Comparison of ENCODE assay signal across 11 cellular contexts in the genomic region with DNA sequence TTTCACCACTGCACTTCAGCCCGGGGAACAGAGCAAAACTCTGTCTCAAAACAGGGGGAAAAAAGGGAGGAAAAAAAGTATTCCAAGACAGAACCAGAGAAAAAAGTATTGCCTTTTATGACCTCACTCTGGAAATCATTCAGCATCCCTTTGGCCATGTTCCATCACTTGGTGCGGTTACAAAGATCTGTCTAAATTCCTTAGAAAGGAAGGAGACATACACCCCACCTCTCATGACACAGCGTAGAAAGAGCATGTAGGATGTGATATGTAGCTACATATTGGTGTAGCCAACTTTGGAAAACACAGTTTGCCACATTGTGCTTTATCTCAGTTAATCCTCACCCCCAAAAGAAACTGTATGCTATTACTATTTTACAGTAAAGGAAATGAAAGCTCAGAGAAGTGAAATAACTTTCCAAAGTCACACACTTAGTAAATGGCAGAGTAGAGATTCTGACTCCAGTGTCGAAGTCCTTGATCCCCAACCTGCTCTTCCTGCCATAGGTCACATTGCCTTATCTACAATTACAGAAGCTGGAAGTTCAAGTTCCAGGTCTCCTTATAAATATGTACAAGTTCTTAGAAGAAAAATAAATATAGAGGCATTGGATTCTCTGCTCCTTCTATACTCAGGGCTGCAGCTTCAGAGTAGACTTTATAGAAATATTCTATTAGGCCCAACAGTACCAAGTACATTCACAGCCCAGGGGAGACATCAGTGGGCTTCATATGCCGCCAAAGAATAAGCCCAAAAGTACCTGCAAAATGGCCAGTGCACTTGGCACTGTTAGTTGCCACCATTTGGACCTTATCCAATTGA.
DNase-seq lines count a peak whose midpoint lies in the region; ATAC-seq and TF ChIP-seq lines count a peak whose summit lies in the region.
"Had no signal": no experiment of that assay in that cellular context is flagged by ENCODE, and none has a peak within 500 bp of the region (broad histone marks: within the 10 kb centered on the region; RNA-seq: fewer than 3 reads in every experiment).

No MANE protein-coding gene starts in this region.

- intact Hi-C loops in esophagus muscularis mucosa (cut with DNase I), result no loop called here

- peaks cover 12% of the 10 kb centered on the region for H3K27me3 Mint-ChIP-seq in osteocyte (ENCODE audit: unreplicated experiment)

- no peaks in the 10 kb centered on the region for H3K36me3 Mint-ChIP-seq in osteocyte (ENCODE audit: unreplicated experiment)

- no peaks in the 10 kb centered on the region for H3K9me3 Mint-ChIP-seq in osteocyte (ENCODE audit: unreplicated experiment)

- TF ChIP-seq EP300 in esophagus muscularis mucosa (IDR thresholded peaks at IDR 0.05), result no peak

- no peaks in the 10 kb centered on the region for H3K4me1 Mint-ChIP-seq in osteocyte (ENCODE audit: unreplicated experiment)

- no peak for TF ChIP-seq POLR2A in esophagus muscularis mucosa (IDR thresholded peaks at IDR 0.05; ENCODE audit: low read depth)

- DNase-seq in esophagus muscularis mucosa (ENCODE audit: extremely low spot score) (no peak), SHP77 treated with DMSO at 0.1 percent for 48 hours (lab: John Stamatoyannopoulos, UW) (no peak), osteocyte (ENCODE audit: extremely low spot score, unreplicated experiment) (no peak), NCI-H2171 treated with DMSO at 0.1 percent for 48 hours (lab: John Stamatoyannopoulos, UW) (no peak)
- DNase-seq: cortex of kidney had no signal

- H3K4me3 ChIP-seq in esophagus muscularis mucosa (no peak overlapping the region), neutrophil (ENCODE audit: low read depth in 1 of 2, low read length in 1 of 2) (no peak overlapping the region)
- H3K4me3 ChIP-seq: BLaER1 treated with 17β-estradiol and CSF1 and Interleukin-3, amounts not matched to agents 10 nM and 100 nM; skin epidermis had no signal

- H3K36me3 ChIP-seq in esophagus muscularis mucosa (no peaks in the 10 kb centered on the region), neutrophil (no peaks in the 10 kb centered on the region)
- H3K36me3 ChIP-seq: BLaER1 treated with 17β-estradiol and CSF1 and Interleukin-3, amounts not matched to agents 10 nM and 100 nM had no signal

- peak overlapping the region; percentile 28 to 61 (median 47) for H3K27ac ChIP-seq in esophagus muscularis mucosa (replicated peaks in 1 of 4)
- no peak overlapping the region for H3K27ac ChIP-seq in neutrophil

- H3K4me1 ChIP-seq in esophagus muscularis mucosa (peaks cover 9 to 17% (median 15%) of the 10 kb centered on the region in 4 donors), neutrophil (ENCODE audit: control insufficient read depth in 1 of 2, insufficient read depth in 1 of 2, low read depth in 1 of 2, low read length in 1 of 2) (peaks cover 6 to 9% of the 10 kb centered on the region in 2 experiments)

- ATAC-seq in GM18502 (IDR thresholded peaks at IDR 0.05; ENCODE audit: poor library complexity, unreplicated experiment) (peak; percentile 17), HG03457 (IDR thresholded peaks at IDR 0.05; ENCODE audit: unreplicated experiment) (peak; percentile 18), GM21717 (IDR thresholded peaks at IDR 0.05; ENCODE audit: unreplicated experiment) (no peak)

- no peak for TF ChIP-seq CTCF in esophagus muscularis mucosa (IDR thresholded peaks at IDR 0.05)
- TF ChIP-seq CTCF in neutrophil (IDR thresholded peaks at IDR 0.05), result peak; percentile 50
- no peak for TF ChIP-seq CTCF in osteocyte (IDR thresholded peaks at IDR 0.05)

- H3K27me3 ChIP-seq in esophagus muscularis mucosa (no peaks in the 10 kb centered on the region), neutrophil (no peaks in the 10 kb centered on the region)
- H3K27me3 ChIP-seq: BLaER1 treated with 17β-estradiol and CSF1 and Interleukin-3, amounts not matched to agents 10 nM and 100 nM had no signal

- 72% methylated on average over 5 of the region's 5 CpGs for WGBS in esophagus muscularis mucosa

- H3K4me3 Mint-ChIP-seq in osteocyte (ENCODE audit: unreplicated experiment), result no peak overlapping the region

- no peak overlapping the region for H3K27ac Mint-ChIP-seq in osteocyte (ENCODE audit: unreplicated experiment)

- no peaks in the 10 kb centered on the region for H3K9me3 ChIP-seq in esophagus muscularis mucosa
- H3K9me3 ChIP-seq in neutrophil, result no peaks in the 10 kb centered on the region
- H3K9me3 ChIP-seq: BLaER1 treated with 17β-estradiol and CSF1 and Interleukin-3, amounts not matched to agents 10 nM and 100 nM had no signal
